In the genomic region with DNA sequence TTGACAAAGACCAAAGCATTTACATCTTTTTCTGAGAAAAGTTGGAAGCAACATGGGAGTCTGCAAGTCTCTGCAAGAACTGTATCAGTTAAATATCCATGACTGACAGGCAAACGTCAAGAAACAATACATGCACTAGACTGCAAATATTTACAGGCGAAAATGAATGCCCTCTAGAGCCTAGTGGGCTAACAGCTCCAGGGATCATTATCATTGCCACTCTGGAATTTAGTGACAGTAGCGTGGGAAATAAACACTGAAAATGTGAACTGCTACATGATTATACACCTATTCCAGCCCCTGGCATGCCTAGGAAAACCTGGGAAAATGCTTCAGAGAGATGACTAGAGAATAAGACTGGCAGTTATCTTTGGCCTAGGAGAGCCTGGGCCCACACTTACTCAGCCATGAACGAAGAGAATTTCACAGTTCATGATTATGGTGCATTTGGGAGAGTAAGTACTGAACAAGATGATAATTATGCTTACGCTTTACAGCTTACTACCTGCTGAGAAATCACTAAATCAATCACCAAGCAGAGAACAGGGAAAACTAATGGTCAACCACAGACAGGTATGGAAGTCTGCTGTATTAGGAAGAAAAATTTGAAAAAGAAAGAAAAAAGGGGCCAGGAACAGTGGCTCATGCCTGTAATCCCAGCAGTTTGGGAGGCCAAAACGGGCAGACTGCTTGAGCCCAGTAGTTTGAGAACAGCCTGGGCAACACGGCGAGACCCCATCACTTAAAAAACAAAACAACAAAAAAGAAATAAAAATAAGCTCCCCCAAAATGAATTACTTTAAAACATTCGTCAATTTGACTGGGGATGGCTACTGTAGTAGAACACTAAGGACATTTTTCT, we compare ENCODE assay signal across 31 cellular contexts.
A peak's percentile ranks its signal among the peaks of the same experiment; 100 is the strongest.
DNase-seq lines count a peak whose midpoint lies in the region; ATAC-seq and TF ChIP-seq lines count a peak whose summit lies in the region.
"Had no signal": no experiment of that assay in that cellular context is flagged by ENCODE, and none has a peak within 500 bp of the region (broad histone marks: within the 10 kb centered on the region; RNA-seq: fewer than 3 reads in every experiment).

No MANE protein-coding gene starts in this region.

- no peaks in the 10 kb centered on the region for H3K9me3 Mint-ChIP-seq in activated CD8-positive, alpha-beta T cell treated with anti-CD3 and anti-CD28 coated beads, Interleukin-2, amount 10 ng/mL, durations not matched to agents 7 days and 5 days (ENCODE audit: insufficient read depth)
- H3K9me3 Mint-ChIP-seq in activated CD8-positive, alpha-beta T cell treated with anti-CD3 and anti-CD28 coated beads for 36 hours, result no peaks in the 10 kb centered on the region
- H3K9me3 Mint-ChIP-seq: CD8-positive, alpha-beta T cell; HFFc6; immature natural killer cell; memory B cell had no signal

- DNase-seq in activated CD8-positive, alpha-beta T cell treated with anti-CD3 and anti-CD28 coated beads, Interleukin-2, amount 10 ng/mL, durations not matched to agents 7 days and 5 days, result no peak
- no peak for DNase-seq in activated CD8-positive, alpha-beta T cell treated with anti-CD3 and anti-CD28 coated beads for 36 hours
- peak; percentile 3 for DNase-seq in NCI-H1417 treated with DMSO at 0.1 percent for 48 hours (lab: John Stamatoyannopoulos, UW)
- no peak for DNase-seq in SK-N-MC (ENCODE audit: low read depth, low spot score)
- DNase-seq in AG08396 (ENCODE audit: low spot score), result no peak
- no peak for DNase-seq in activated effector memory CD4-positive, alpha-beta T cell treated with Interleukin-2 at 50 U/mL for 16 hours
- DNase-seq: activated CD4-positive, alpha-beta T cell treated with anti-CD3 and anti-CD28 coated beads for 4 hours; activated CD8-positive, alpha-beta memory T cell treated with anti-CD3 and anti-CD28 coated beads for 24 hours; activated gamma-delta T cell; activated T-cell treated with anti-CD3 and anti-CD28 coated beads for 4 hours; CD8-positive, alpha-beta T cell; central memory CD4-positive, alpha-beta T cell; cortex of kidney; effector memory CD4-positive, alpha-beta T cell; HFFc6; immature natural killer cell; left colon; NCI-H1930; NCI-H446; NCI-H774; right cardiac atrium; SHP77 treated with DMSO at 0.1 percent for 48 hours; stimulated activated naive CD8-positive, alpha-beta T cell treated with anti-CD3 and anti-CD28 coated beads, Interleukin-15, Interleukin-2, amounts not matched to agents 100 U/mL and 50 U/mL, for 24 hours; SW 1271; T-helper 9 cell had no signal

- no peak for ATAC-seq in activated CD8-positive, alpha-beta T cell treated with anti-CD3 and anti-CD28 coated beads, Interleukin-2, amount 10 ng/mL, durations not matched to agents 7 days and 5 days
- ATAC-seq in activated CD8-positive, alpha-beta T cell treated with anti-CD3 and anti-CD28 coated beads for 36 hours, result no peak
- ATAC-seq in GM21576 (IDR thresholded peaks at IDR 0.05; ENCODE audit: unreplicated experiment), result no peak
- ATAC-seq: CD8-positive, alpha-beta T cell; GM12878; left colon; right cardiac atrium; stimulated activated naive CD8-positive, alpha-beta T cell treated with anti-CD3 and anti-CD28 coated beads, Interleukin-15, Interleukin-2, amounts not matched to agents 100 U/mL and 50 U/mL, for 24 hours had no signal

- peak overlapping the region; percentile 80 for H3K27ac ChIP-seq in SK-N-MC
- peak overlapping the region; percentile 28 for H3K27ac ChIP-seq in neural cell (ENCODE audit: low read length)
- H3K27ac ChIP-seq: epithelial cell of prostate had no signal

- POLR2A ChIA-PET in activated CD8-positive, alpha-beta T cell treated with anti-CD3 and anti-CD28 coated beads, Interleukin-2, amount 10 ng/mL, durations not matched to agents 7 days and 5 days (lab: Charles Lee), result no interaction called here
- POLR2A ChIA-PET in activated CD8-positive, alpha-beta T cell treated with anti-CD3 and anti-CD28 coated beads for 36 hours (lab: Charles Lee), result interaction anchor here (1.1 kb wide), 1 partner anchor 9 kb away, joined by 3 read pairs; no protein-coding TSS in a partner anchor

- H3K36me3 ChIP-seq in SK-N-MC (ENCODE audit: insufficient read depth, low read length) (peaks cover 64% of the 10 kb centered on the region), neural cell (ENCODE audit: insufficient read depth, low read length) (peaks cover 14% of the 10 kb centered on the region)

- TF ChIP-seq EP300 in neural cell (conservative IDR thresholded peaks at IDR 0.05; ENCODE audit: poor library complexity, severe bottlenecking), result no peak

- no peaks in the 10 kb centered on the region for H3K9me2 ChIP-seq in neural cell (ENCODE audit: insufficient read depth, low read length)

- peak overlapping the region; percentile 7 for H3K27ac Mint-ChIP-seq in activated CD8-positive, alpha-beta T cell treated with anti-CD3 and anti-CD28 coated beads, Interleukin-2, amount 10 ng/mL, durations not matched to agents 7 days and 5 days
- H3K27ac Mint-ChIP-seq in activated CD8-positive, alpha-beta T cell treated with anti-CD3 and anti-CD28 coated beads for 36 hours, result no peak overlapping the region
- H3K27ac Mint-ChIP-seq: CD8-positive, alpha-beta T cell; HFFc6; memory B cell had no signal

- no peak for TF ChIP-seq RAD21 in neural cell (conservative IDR thresholded peaks at IDR 0.05)

- CTCF ChIA-PET in activated CD8-positive, alpha-beta T cell treated with anti-CD3 and anti-CD28 coated beads, Interleukin-2, amount 10 ng/mL, durations not matched to agents 7 days and 5 days (lab: Charles Lee), result interaction anchor here (0.6 to 1.2 kb wide), 2 partner anchors 16 to 20 kb away, joined by 3 read pairs; no protein-coding TSS in a partner anchor
- CTCF ChIA-PET in activated CD8-positive, alpha-beta T cell treated with anti-CD3 and anti-CD28 coated beads for 36 hours (lab: Charles Lee), result interaction anchor here (0.6 to 2.7 kb wide), 4 partner anchors 11 to 148 kb away, joined by 3 to 10 read pairs (median 4); no protein-coding TSS in a partner anchor

- H3K9ac ChIP-seq in SK-N-MC (ENCODE audit: insufficient read length), result no peak overlapping the region
- no peak overlapping the region for H3K9ac ChIP-seq in neural cell (ENCODE audit: low read length)

- intact Hi-C loops in activated CD8-positive, alpha-beta T cell treated with anti-CD3 and anti-CD28 coated beads for 36 hours (cut with micrococcal nuclease), result no loop called here

- H2AFZ ChIP-seq in neural cell (ENCODE audit: low read depth, low read length), result no peak overlapping the region

- H3K4me3 Mint-ChIP-seq in activated CD8-positive, alpha-beta T cell treated with anti-CD3 and anti-CD28 coated beads, Interleukin-2, amount 10 ng/mL, durations not matched to agents 7 days and 5 days, result no peak overlapping the region
- H3K4me3 Mint-ChIP-seq in activated CD8-positive, alpha-beta T cell treated with anti-CD3 and anti-CD28 coated beads for 36 hours, result no peak overlapping the region
- H3K4me3 Mint-ChIP-seq: CD8-positive, alpha-beta T cell; HFFc6; immature natural killer cell; memory B cell had no signal

- no peak for TF ChIP-seq CTCF in activated CD8-positive, alpha-beta T cell treated with anti-CD3 and anti-CD28 coated beads for 36 hours (IDR thresholded peaks at IDR 0.05)
- no peak for TF ChIP-seq CTCF in neural cell (IDR thresholded peaks at IDR 0.05; ENCODE audit: poor library complexity, severe bottlenecking)

- H3K79me2 ChIP-seq in neural cell (replicated peaks; ENCODE audit: insufficient read depth, low read length), result no peaks in the 10 kb centered on the region

- no peaks in the 10 kb centered on the region for H3K27me3 Mint-ChIP-seq in activated CD8-positive, alpha-beta T cell treated with anti-CD3 and anti-CD28 coated beads, Interleukin-2, amount 10 ng/mL, durations not matched to agents 7 days and 5 days (ENCODE audit: low read depth)
- no peaks in the 10 kb centered on the region for H3K27me3 Mint-ChIP-seq in activated CD8-positive, alpha-beta T cell treated with anti-CD3 and anti-CD28 coated beads for 36 hours
- H3K27me3 Mint-ChIP-seq: memory B cell had no signal

- H3K36me3 Mint-ChIP-seq in activated CD8-positive, alpha-beta T cell treated with anti-CD3 and anti-CD28 coated beads, Interleukin-2, amount 10 ng/mL, durations not matched to agents 7 days and 5 days (ENCODE audit: low read depth), result peaks cover 54% of the 10 kb centered on the region
- H3K36me3 Mint-ChIP-seq in activated CD8-positive, alpha-beta T cell treated with anti-CD3 and anti-CD28 coated beads for 36 hours (ENCODE audit: low read depth), result peaks cover 27% of the 10 kb centered on the region

- H3K27me3 ChIP-seq in neural cell (ENCODE audit: insufficient read depth, low read depth, low read length), result no peaks in the 10 kb centered on the region

- H3K4me3 ChIP-seq in SK-N-MC (no peak overlapping the region), neural cell (ENCODE audit: low read length) (no peak overlapping the region)
- H3K4me3 ChIP-seq: GM12878, smooth muscle cell had no signal

- no peak overlapping the region for H3K4me2 ChIP-seq in neural cell (ENCODE audit: low read length)
- H3K4me2 ChIP-seq: smooth muscle cell had no signal

- no peaks in the 10 kb centered on the region for H3K9me3 ChIP-seq in SK-N-MC (ENCODE audit: low read depth, low read length)
- H3K9me3 ChIP-seq in neural cell (ENCODE audit: low read length), result no peaks in the 10 kb centered on the region

- H3K4me1 Mint-ChIP-seq in activated CD8-positive, alpha-beta T cell treated with anti-CD3 and anti-CD28 coated beads, Interleukin-2, amount 10 ng/mL, durations not matched to agents 7 days and 5 days (ENCODE audit: low read depth), result peaks cover 2% of the 10 kb centered on the region
- peaks cover 8% of the 10 kb centered on the region for H3K4me1 Mint-ChIP-seq in activated CD8-positive, alpha-beta T cell treated with anti-CD3 and anti-CD28 coated beads for 36 hours (ENCODE audit: low read depth)
- H3K4me1 Mint-ChIP-seq: memory B cell had no signal

- no peaks in the 10 kb centered on the region for H4K20me1 ChIP-seq in neural cell (ENCODE audit: insufficient read depth)

- H3F3A ChIP-seq in neural cell (ENCODE audit: insufficient read depth, low read length, poor library complexity, severe bottlenecking), result no peaks in the 10 kb centered on the region

TF ChIP-seq in neural cell, 6 proteins besides CTCF, POLR2A, EP300 and RAD21 (continues in another document):
- TF ChIP-seq POLR2AphosphoS5 (IDR thresholded peaks at IDR 0.05), result peak; percentile 69
